Comparison of ENCODE assay signal across 2 cellular contexts in genomic region chr16:85969591-85969990, GRCh38.
A peak's percentile ranks its signal among the peaks of the same experiment; 100 is the strongest.
TF ChIP-seq lines count a peak whose summit lies in the region.

No MANE protein-coding gene starts in this region.

TF ChIP-seq in IMR-90, 13 proteins besides CTCF, POLR2A, EP300 and RAD21:
- TF ChIP-seq RFX5 (IDR thresholded peaks at IDR 0.05; ENCODE audit: low read depth, low read length) (no peak), CEBPB (IDR thresholded peaks at IDR 0.05; ENCODE audit: low read depth, low read length) (no peak), MAZ (IDR thresholded peaks at IDR 0.05; ENCODE audit: borderline replicate concordance, low read depth, low read length) (no peak), MAFK (IDR thresholded peaks at IDR 0.05; ENCODE audit: low read depth, low read length) (no peak), USF2 (IDR thresholded peaks at IDR 0.05; ENCODE audit: low read depth, low read length) (no peak), SMC3 (IDR thresholded peaks at IDR 0.05; ENCODE audit: low read depth, low read length) (no peak), ELK1 (IDR thresholded peaks at IDR 0.05; ENCODE audit: borderline replicate concordance, low read depth, low read length) (no peak), RCOR1 (IDR thresholded peaks at IDR 0.05; ENCODE audit: insufficient replicate concordance, low read length) (no peak), FOS (IDR thresholded peaks at IDR 0.05; ENCODE audit: low read depth, low read length) (no peak), CHD1 (IDR thresholded peaks at IDR 0.05; ENCODE audit: low read depth, low read length) (no peak), BHLHE40 (IDR thresholded peaks at IDR 0.05; ENCODE audit: low read depth, low read length) (no peak)
TF ChIP-seq in IMR-90: peak in this region for 0.

TF ChIP-seq in GM12878, 131 proteins besides CTCF, POLR2A, EP300 and RAD21:
- TF ChIP-seq NBN (IDR thresholded peaks at IDR 0.05) (no peak), RUNX3 (IDR thresholded peaks at IDR 0.05; ENCODE audit: low read length) (peak; percentile 71), ETV6 (conservative IDR thresholded peaks at IDR 0.05 in 1 of 2, IDR thresholded peaks at IDR 0.05 in 1 of 2; ENCODE audit: borderline replicate concordance in 1 of 2, low read depth in 1 of 2) (peak in 1 of 2 experiments; percentile 7; a peak in 1 of 4 replicates), BCLAF1 (IDR thresholded peaks at IDR 0.05) (no peak), IKZF1 (conservative IDR thresholded peaks at IDR 0.05) (peak; percentile 30; the same call in 1 of the 2 replicates), CREM (IDR thresholded peaks at IDR 0.05; ENCODE audit: low read depth) (0 out of 2 replicates have a peak, but pooled peaks have one; percentile 4), FOXM1 (IDR thresholded peaks at IDR 0.05; ENCODE audit: low read depth, low read length) (0 out of 2 replicates have a peak, but pooled peaks have one; percentile 52), NFIC (IDR thresholded peaks at IDR 0.05; ENCODE audit: low read depth, low read length) (peak; percentile 51; the same call in 1 of the 2 replicates), PAX5 (IDR thresholded peaks at IDR 0.05; ENCODE audit: borderline replicate concordance, low read depth, low read length) (no peak), ZNF687 (IDR thresholded peaks at IDR 0.05) (no peak), SPI1 (IDR thresholded peaks at IDR 0.05; ENCODE audit: borderline replicate concordance, insufficient read depth, low read depth, low read length) (peak; percentile 50; the same call in 1 of the 2 replicates), SMARCA5 (IDR thresholded peaks at IDR 0.05) (0 out of 2 replicates have a peak, but pooled peaks have one; percentile 38)
